Comparison of ENCODE assay signal across 8 cellular contexts in genomic region chr3:108145578-108145977, GRCh38.
"Had no signal": no experiment of that assay in that cellular context is flagged by ENCODE, and none has a peak within 500 bp of the region (broad histone marks: within the 10 kb centered on the region; RNA-seq: fewer than 3 reads in every experiment).

No MANE protein-coding gene starts in this region.

- ATAC-seq: GM23338, HepG2 had no signal

- H3K4me3 ChIP-seq: GM23338 had no signal

- H2AFZ ChIP-seq: GM23338 had no signal

- DNase-seq: H9, HCEC 1CT, KG1 had no signal

- H3K27ac ChIP-seq: HL-60 had no signal

- H3K4me2 ChIP-seq: GM23338 had no signal

- FAIRE-seq: H1, H54, HepG2 had no signal
